8 cellular contexts compared by ENCODE assay signal in the genomic region with DNA sequence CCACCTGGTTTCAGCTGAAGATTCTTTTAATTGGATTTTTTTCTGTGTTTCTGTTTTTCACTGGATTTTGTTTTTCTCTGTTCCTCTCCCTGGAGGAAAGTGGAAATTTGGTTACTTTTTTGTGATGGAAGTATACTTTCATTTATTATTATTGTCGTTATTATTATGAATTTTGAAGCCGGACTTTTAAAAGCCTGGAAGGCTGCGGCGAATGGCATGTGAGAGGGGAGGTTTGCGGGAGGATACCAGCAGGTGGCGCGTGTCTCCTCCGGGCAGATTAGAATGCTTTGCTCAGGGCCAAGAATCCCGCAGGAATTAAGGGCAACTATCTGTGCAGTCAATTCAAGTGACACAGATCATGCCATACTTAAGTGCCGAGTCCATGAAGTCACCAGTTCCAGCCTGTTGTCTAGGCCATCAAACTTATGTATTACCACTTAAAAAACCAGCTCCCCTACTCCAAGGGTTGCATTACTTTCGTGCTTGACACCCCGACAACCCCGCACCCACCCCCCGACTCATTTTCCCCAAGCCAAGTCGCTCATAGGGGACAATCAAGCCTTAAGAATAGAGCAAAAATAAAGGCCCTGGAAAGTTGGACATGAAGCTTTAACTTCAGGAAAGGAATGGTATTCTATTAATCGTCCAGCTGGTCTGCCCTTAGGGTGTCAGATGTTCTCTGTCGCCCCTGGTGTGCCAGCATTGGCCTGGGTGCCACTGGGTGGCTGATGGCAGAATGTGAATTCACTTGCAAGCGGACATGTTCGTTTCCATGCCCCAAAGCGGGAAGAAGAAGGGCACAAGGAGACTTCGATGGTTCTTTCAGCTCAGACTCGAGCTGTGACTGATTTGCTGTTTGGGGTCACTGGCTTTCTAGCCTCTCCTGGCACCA. TPM values are rescaled to one million over a fixed set of nuclear protein-coding genes. Genes with fewer than 3 reads are reported as not detected.
DNase-seq lines count a peak whose midpoint lies in the region; ATAC-seq, FAIRE-seq and TF ChIP-seq lines count a peak whose summit lies in the region.

No MANE protein-coding gene starts in this region.

- TF ChIP-seq RAD21 in SK-N-SH (IDR thresholded peaks at IDR 0.05; ENCODE audit: low read length) = peak; percentile 82

- peaks cover 3% of the 10 kb centered on the region for H3K27me3 Mint-ChIP-seq in activated naive CD8-positive, alpha-beta T cell treated with anti-CD3 and anti-CD28 coated beads, Interleukin-2, amount 50 U/mL, for 24 hours
- H3K27me3 Mint-ChIP-seq in progenitor cell of endocrine pancreas = peaks cover 7% of the 10 kb centered on the region

- H3K27me3 ChIP-seq in SK-N-SH (ENCODE audit: insufficient read depth) = no peaks in the 10 kb centered on the region

- FAIRE-seq in urothelium cell line (lab: Jason Lieb, UNC) = no peak

- H3K4me1 Mint-ChIP-seq in activated naive CD8-positive, alpha-beta T cell treated with anti-CD3 and anti-CD28 coated beads, Interleukin-2, amount 50 U/mL, for 24 hours = peaks cover 38% of the 10 kb centered on the region
- peaks cover 15% of the 10 kb centered on the region for H3K4me1 Mint-ChIP-seq in progenitor cell of endocrine pancreas (ENCODE audit: low read depth)

- H3K9me3 ChIP-seq in SK-N-SH = no peaks in the 10 kb centered on the region

- peak overlapping the region; percentile 98 for H3K4me2 ChIP-seq in SK-N-SH

- H3K36me3 ChIP-seq in SK-N-SH (replicated peaks in 1 of 2; ENCODE audit: control insufficient read depth in 1 of 2, insufficient read depth in 2 of 2, low read length in 1 of 2) = no peaks in the 10 kb centered on the region

- H2AFZ ChIP-seq in SK-N-SH (ENCODE audit: low read depth) = no peak overlapping the region; the same call in 1 of the 2 replicates

- CTCF ChIA-PET in SK-N-SH (lab: Yijun Ruan, JAX) = interaction anchor here (0.6 to 2.9 kb wide), 69 partner anchors 9 to 948 kb away, joined by 3 to 88 read pairs (median 4); no protein-coding TSS in a partner anchor

- peak; percentile 70 for DNase-seq in Daoy (ENCODE audit: low read depth)
- DNase-seq in M059J (ENCODE audit: low read depth) = peak; percentile 77
- peak; percentile 65 for DNase-seq in SK-N-SH
- peak; percentile 81 for DNase-seq in activated naive CD8-positive, alpha-beta T cell treated with anti-CD3 and anti-CD28 coated beads, Interleukin-2, amount 50 U/mL, for 24 hours
- peak; percentile 88 for DNase-seq in left cardiac atrium
- peak; percentile 51 for DNase-seq in progenitor cell of endocrine pancreas (ENCODE audit: low spot score, unreplicated experiment)
- peak; percentile 62 for DNase-seq in urothelium cell line (ENCODE audit: low spot score)

- peaks cover 28% of the 10 kb centered on the region for H3F3A ChIP-seq in SK-N-SH (replicated peaks; ENCODE audit: insufficient read depth)

- no peak overlapping the region for H3K27ac ChIP-seq in SK-N-SH (ENCODE audit: low read depth in 2 of 2, low read length in 1 of 2)

- H3K4me3 Mint-ChIP-seq in activated naive CD8-positive, alpha-beta T cell treated with anti-CD3 and anti-CD28 coated beads, Interleukin-2, amount 50 U/mL, for 24 hours = peak overlapping the region; percentile 89
- H3K4me3 Mint-ChIP-seq in progenitor cell of endocrine pancreas (ENCODE audit: low read depth) = peak overlapping the region; percentile 94

- no peaks in the 10 kb centered on the region for H3K36me3 Mint-ChIP-seq in activated naive CD8-positive, alpha-beta T cell treated with anti-CD3 and anti-CD28 coated beads, Interleukin-2, amount 50 U/mL, for 24 hours (ENCODE audit: low read depth)
- H3K36me3 Mint-ChIP-seq in progenitor cell of endocrine pancreas (ENCODE audit: insufficient read depth) = no peaks in the 10 kb centered on the region

- H3K9me3 Mint-ChIP-seq in activated naive CD8-positive, alpha-beta T cell treated with anti-CD3 and anti-CD28 coated beads, Interleukin-2, amount 50 U/mL, for 24 hours = no peaks in the 10 kb centered on the region
- no peaks in the 10 kb centered on the region for H3K9me3 Mint-ChIP-seq in progenitor cell of endocrine pancreas (ENCODE audit: low read depth)

- no peak overlapping the region for H3K27ac Mint-ChIP-seq in activated naive CD8-positive, alpha-beta T cell treated with anti-CD3 and anti-CD28 coated beads, Interleukin-2, amount 50 U/mL, for 24 hours
- peak overlapping the region; percentile 34 for H3K27ac Mint-ChIP-seq in progenitor cell of endocrine pancreas

- peaks cover 42% of the 10 kb centered on the region for H3K79me2 ChIP-seq in SK-N-SH (ENCODE audit: insufficient read depth)

- H3K9ac ChIP-seq in SK-N-SH = no peak overlapping the region

- TF ChIP-seq EP300 in SK-N-SH (IDR thresholded peaks at IDR 0.05; ENCODE audit: borderline replicate concordance in 1 of 2, low read depth in 1 of 2, low read length in 1 of 2) = no peak

- no peaks in the 10 kb centered on the region for H3K9me2 ChIP-seq in SK-N-SH

- POLR2A ChIA-PET in SK-N-SH (lab: Yijun Ruan, JAX) = interaction anchor here (0.6 to 1.0 kb wide), 2 partner anchors 70 to 72 kb away, joined by 3 to 4 read pairs; no protein-coding TSS in a partner anchor

- intact Hi-C loops in left cardiac atrium (cut with DNase I) = loop anchor here (2.0 to 10.0 kb wide), 6 partner anchors 53 to 169 kb away; no protein-coding TSS in a partner anchor

- H4K20me1 ChIP-seq in SK-N-SH (ENCODE audit: insufficient read depth) = peaks cover 19% of the 10 kb centered on the region

- WGBS in SK-N-SH (ENCODE audit: low lambda C conversion rate) = 48% methylated on average over 21 of the region's 22 CpGs

- H3K4me3 ChIP-seq in SK-N-SH (ENCODE audit: low read depth in 2 of 2, low read length in 1 of 2) = peak overlapping the region in 1 of 2 experiments; percentile 97; a peak in 1 of 4 replicates

- ATAC-seq in activated naive CD8-positive, alpha-beta T cell treated with anti-CD3 and anti-CD28 coated beads, Interleukin-2, amount 50 U/mL, for 24 hours = no peak
- ATAC-seq in left cardiac atrium = peak; percentile 38 to 49
- no peak for ATAC-seq in HG03135 (IDR thresholded peaks at IDR 0.05; ENCODE audit: unreplicated experiment)

- peaks cover 8 to 13% of the 10 kb centered on the region in 2 experiments; a peak in 3 of 4 replicates for H3K4me1 ChIP-seq in SK-N-SH (ENCODE audit: control insufficient read depth in 1 of 2, insufficient read depth in 2 of 2, low read depth in 1 of 2, low read length in 1 of 2)

- peak; percentile 89 for TF ChIP-seq CTCF in SK-N-SH (IDR thresholded peaks at IDR 0.05)
- peak; percentile 87 for TF ChIP-seq CTCF in progenitor cell of endocrine pancreas (IDR thresholded peaks at IDR 0.05; ENCODE audit: unreplicated experiment)

TF ChIP-seq in SK-N-SH, 30 proteins besides CTCF, POLR2A, EP300 and RAD21 (continues in another document):
- TF ChIP-seq, protein P1, sequence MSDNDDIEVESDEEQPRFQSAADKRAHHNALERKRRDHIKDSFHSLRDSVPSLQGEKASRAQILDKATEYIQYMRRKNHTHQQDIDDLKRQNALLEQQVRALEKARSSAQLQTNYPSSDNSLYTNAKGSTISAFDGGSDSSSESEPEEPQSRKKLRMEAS (IDR thresholded peaks at IDR 0.05; ENCODE audit: low read depth) = peak; percentile 51; the same call in 1 of the 2 replicates
- TF ChIP-seq RFX5 (IDR thresholded peaks at IDR 0.05; ENCODE audit: low read length) (no peak), TEAD4 (IDR thresholded peaks at IDR 0.05; ENCODE audit: borderline replicate concordance, insufficient read depth) (no peak), FOXJ3 (CRISPR knock-in tag; IDR thresholded peaks at IDR 0.05) (no peak), RCOR1 (IDR thresholded peaks at IDR 0.05; ENCODE audit: low read length) (no peak), NRF1 (IDR thresholded peaks at IDR 0.05; ENCODE audit: low read depth, low read length) (no peak), ELF1 (IDR thresholded peaks at IDR 0.05) (no peak), EZH2phosphoT487 (IDR thresholded peaks at IDR 0.05; ENCODE audit: borderline replicate concordance, low read depth) (no peak), GABPA (IDR thresholded peaks at IDR 0.05; ENCODE audit: low read depth) (no peak), JUND (IDR thresholded peaks at IDR 0.05) (no peak), NFIC (IDR thresholded peaks at IDR 0.05; ENCODE audit: borderline replicate concordance) (peak; percentile 38; the same call in 1 of the 2 replicates), TCF12 (IDR thresholded peaks at IDR 0.05) (no peak), MEF2A (IDR thresholded peaks at IDR 0.05; ENCODE audit: borderline replicate concordance, low read depth) (no peak)
- TF ChIP-seq, protein P2, sequence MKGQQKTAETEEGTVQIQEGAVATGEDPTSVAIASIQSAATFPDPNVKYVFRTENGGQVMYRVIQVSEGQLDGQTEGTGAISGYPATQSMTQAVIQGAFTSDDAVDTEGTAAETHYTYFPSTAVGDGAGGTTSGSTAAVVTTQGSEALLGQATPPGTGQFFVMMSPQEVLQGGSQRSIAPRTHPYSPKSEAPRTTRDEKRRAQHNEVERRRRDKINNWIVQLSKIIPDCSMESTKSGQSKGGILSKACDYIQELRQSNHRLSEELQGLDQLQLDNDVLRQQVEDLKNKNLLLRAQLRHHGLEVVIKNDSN (IDR thresholded peaks at IDR 0.05; ENCODE audit: borderline replicate concordance, low read depth) = no peak
- TF ChIP-seq, protein P3, sequence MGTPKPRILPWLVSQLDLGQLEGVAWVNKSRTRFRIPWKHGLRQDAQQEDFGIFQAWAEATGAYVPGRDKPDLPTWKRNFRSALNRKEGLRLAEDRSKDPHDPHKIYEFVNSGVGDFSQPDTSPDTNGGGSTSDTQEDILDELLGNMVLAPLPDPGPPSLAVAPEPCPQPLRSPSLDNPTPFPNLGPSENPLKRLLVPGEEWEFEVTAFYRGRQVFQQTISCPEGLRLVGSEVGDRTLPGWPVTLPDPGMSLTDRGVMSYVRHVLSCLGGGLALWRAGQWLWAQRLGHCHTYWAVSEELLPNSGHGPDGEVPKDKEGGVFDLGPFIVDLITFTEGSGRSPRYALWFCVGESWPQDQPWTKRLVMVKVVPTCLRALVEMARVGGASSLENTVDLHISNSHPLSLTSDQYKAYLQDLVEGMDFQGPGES (IDR thresholded peaks at IDR 0.05; ENCODE audit: low read depth, low read length) = no peak

RNA-seq across cellular contexts. Expression of a gene that starts 1.3 kb away (rescaled TPM):
- total RNA-seq in Daoy (2014; rRNA removed; shearing (Covaris generic)) = 2.9 and 3.8 TPM in 2 replicates
- 3.0 and 7.4 TPM in 2 replicates for total RNA-seq in M059J (2014; rRNA removed; shearing (Covaris generic))
- polyA plus RNA-seq in SK-N-SH (2012; rRNA removed) = 5.5 and 7.8 TPM in 2 replicates
- 6.8 and 7.0 TPM in 2 replicates for polyA plus RNA-seq in SK-N-SH (2012; cell fraction: cytosol; rRNA removed)
- 5.0 and 9.5 TPM in 2 replicates for polyA plus RNA-seq in SK-N-SH (2012; cell fraction: nucleus; rRNA removed)
- total RNA-seq in left cardiac atrium (10 to 100 TPM; 10.8 to 13.7 TPM), progenitor cell of endocrine pancreas (17.9 and 18.3 TPM in 2 replicates)

Comparison
In these comparisons a context has a peak if more than half of its experiments do, and no peak if none do; other contexts are left out.
1. ATAC-seq: peak in left cardiac atrium (2 of 2); none in activated naive CD8-positive, alpha-beta T cell treated with anti-CD3 and anti-CD28 coated beads, Interleukin-2, amount 50 U/mL, for 24 hours (single experiment) and HG03135 (single experiment).
2. Peak in every context shown above with its lines, with median percentiles within 50 percentile points of each other: DNase-seq.